In genomic region chr10:65720901-65721300, GRCh38 we compare ENCODE assay signal across 17 cellular contexts.
DNase-seq lines count a peak whose midpoint lies in the region; ATAC-seq and TF ChIP-seq lines count a peak whose summit lies in the region.
"Had no signal": no experiment of that assay in that cellular context is flagged by ENCODE, and none has a peak within 500 bp of the region (broad histone marks: within the 10 kb centered on the region; RNA-seq: fewer than 3 reads in every experiment).

No MANE protein-coding gene starts in this region.

- H3K79me1 ChIP-seq in H9 (ENCODE audit: insufficient read depth, low read depth, low read length, poor library complexity, severe bottlenecking), result no peaks in the 10 kb centered on the region

- no peaks in the 10 kb centered on the region for H4K20me1 ChIP-seq in Karpas-422 (ENCODE audit: insufficient read depth, low read depth, low read length)
- no peaks in the 10 kb centered on the region for H4K20me1 ChIP-seq in H9 (ENCODE audit: control insufficient read depth, insufficient read depth, insufficient read length)
- H4K20me1 ChIP-seq: BLaER1 had no signal

- TF ChIP-seq CTCF in H9 (conservative IDR thresholded peaks at IDR 0.05) (no peak), lower lobe of right lung (IDR thresholded peaks at IDR 0.05) (no peak)

- no peak overlapping the region for H3T11ph ChIP-seq in H9 (ENCODE audit: low read length)

- ATAC-seq in lower lobe of right lung, result no peak
- ATAC-seq: A549, HepG2 had no signal

- H2BK120ac ChIP-seq in H9 (ENCODE audit: low read depth, low read length, poor library complexity, severe bottlenecking), result no peak overlapping the region

- H3K4me1 ChIP-seq in Karpas-422 (ENCODE audit: low read length), result peaks cover 39% of the 10 kb centered on the region
- H3K4me1 ChIP-seq in H9 (ENCODE audit: insufficient read depth, low read length), result no peaks in the 10 kb centered on the region; the same call in 1 of the 2 replicates
- H3K4me1 ChIP-seq in lower lobe of right lung, result no peaks in the 10 kb centered on the region
- H3K4me1 ChIP-seq: A549, BLaER1, HAP-1 had no signal

- H3K4me2 ChIP-seq in Karpas-422 (ENCODE audit: low read depth, low read length, poor library complexity, severe bottlenecking) (peak overlapping the region; percentile 54), H9 (ENCODE audit: insufficient read depth, insufficient read length, low read length) (no peak overlapping the region)
- H3K4me2 ChIP-seq: A549, BLaER1 had no signal

- intact Hi-C loops in lower lobe of right lung (cut with DNase I), result no loop called here

- no peaks in the 10 kb centered on the region; a peak in 1 of 7 replicates for H3K36me3 Mint-ChIP-seq in H9 (ENCODE audit: insufficient read depth in 1 of 3, low read depth in 3 of 3)
- H3K36me3 Mint-ChIP-seq: CD14-positive monocyte; CD4-positive, alpha-beta memory T cell; IgD-negative memory B cell had no signal

- H3K27me3 Mint-ChIP-seq in H9 (ENCODE audit: low read depth), result no peaks in the 10 kb centered on the region
- H3K27me3 Mint-ChIP-seq: CD4-positive, alpha-beta memory T cell; IgD-negative memory B cell had no signal

- H3K79me2 ChIP-seq in Karpas-422 (ENCODE audit: low read length) (no peaks in the 10 kb centered on the region), H9 (ENCODE audit: insufficient read depth, low read length) (no peaks in the 10 kb centered on the region)

- no peak overlapping the region for H2BK15ac ChIP-seq in H9 (ENCODE audit: low read depth, low read length)

- H3K23ac ChIP-seq in H9 (ENCODE audit: insufficient read length, low read depth, low read length), result no peak overlapping the region

- H2AK5ac ChIP-seq in H9 (ENCODE audit: insufficient read length, low read length), result no peak overlapping the region

- H3K9ac ChIP-seq in Karpas-422 (ENCODE audit: low read length) (peak overlapping the region; percentile 48), H9 (ENCODE audit: extremely low read depth, insufficient read length, low read length) (no peak overlapping the region)
- H3K9ac ChIP-seq: BLaER1 had no signal

- peak overlapping the region; percentile 27 for H3K4me3 ChIP-seq in Karpas-422 (ENCODE audit: low read length)
- H3K4me3 ChIP-seq in lower lobe of right lung, result no peak overlapping the region
- H3K4me3 ChIP-seq: A549, BLaER1, HAP-1 had no signal

- DNase-seq in NCI-H82 (lab: John Stamatoyannopoulos, UW), result peak; percentile 62
- DNase-seq in NCI-H82 treated with DMSO at 0.1 percent for 48 hours (lab: John Stamatoyannopoulos, UW; ENCODE audit: unreplicated experiment), result no peak
- peak; percentile 58 for DNase-seq in Karpas-422
- DNase-seq in fibroblast of peridontal ligament (ENCODE audit: extremely low read depth), result peak; percentile 26
- no peak for DNase-seq in occipital lobe (lab: John Stamatoyannopoulos, UW)
- no peak for DNase-seq in H9
- no peak for DNase-seq in lower lobe of right lung
- DNase-seq: CD4-positive, alpha-beta memory T cell; DMS79 treated with DMSO at 0.1 percent for 48 hours; GF-D8 had no signal

- H3K9me2 ChIP-seq in Karpas-422 (replicated peaks; ENCODE audit: insufficient read depth, low read length), result no peaks in the 10 kb centered on the region

- H2AFZ ChIP-seq in Karpas-422 (ENCODE audit: low read length) (peak overlapping the region; percentile 45), H9 (ENCODE audit: low read length) (no peak overlapping the region)

- H2BK12ac ChIP-seq in H9 (ENCODE audit: insufficient read length, low read depth, low read length), result no peak overlapping the region

- H4K91ac ChIP-seq in H9 (ENCODE audit: insufficient read length, low read depth, low read length), result no peak overlapping the region

- H3K18ac ChIP-seq in H9 (ENCODE audit: insufficient read length, low read depth, low read length), result no peak overlapping the region

- H4K8ac ChIP-seq in H9 (replicated peaks; ENCODE audit: insufficient read length, low read depth, low read length), result no peak overlapping the region

- H3K4ac ChIP-seq in H9 (ENCODE audit: low read depth, low read length), result no peak overlapping the region

- H3K27ac Mint-ChIP-seq in H9, result no peak overlapping the region
- H3K27ac Mint-ChIP-seq: CD14-positive monocyte; CD4-positive, alpha-beta memory T cell; IgD-negative memory B cell had no signal

- H3K36me3 ChIP-seq in Karpas-422 (ENCODE audit: insufficient read depth, low read length) (no peaks in the 10 kb centered on the region), lower lobe of right lung (no peaks in the 10 kb centered on the region)
- H3K36me3 ChIP-seq: BLaER1, HAP-1 had no signal

- H3K14ac ChIP-seq in H9 (ENCODE audit: insufficient read depth, low read length), result no peak overlapping the region

- H3K9me3 ChIP-seq in Karpas-422 (ENCODE audit: low read length) (no peaks in the 10 kb centered on the region), H9 (ENCODE audit: control insufficient read depth, low read depth, low read length) (no peaks in the 10 kb centered on the region), lower lobe of right lung (no peaks in the 10 kb centered on the region)
- H3K9me3 ChIP-seq: A549, BLaER1, HAP-1 had no signal

- H3K23me2 ChIP-seq in H9 (ENCODE audit: insufficient read length, low read depth, low read length, poor library complexity, severe bottlenecking), result no peaks in the 10 kb centered on the region

- no peak overlapping the region for H3K56ac ChIP-seq in H9 (ENCODE audit: insufficient read length, low read depth, low read length)

- 0 out of 2 replicates have a peak overlapping the region, but pooled peaks have one; percentile 1 for H3K27ac ChIP-seq in Karpas-422 (ENCODE audit: low read length)
- H3K27ac ChIP-seq in H9 (ENCODE audit: insufficient read length, low read depth, low read length), result no peak overlapping the region
- H3K27ac ChIP-seq in lower lobe of right lung, result no peak overlapping the region
- H3K27ac ChIP-seq: 22Rv1, A549, BLaER1 had no signal

- H3K9me3 Mint-ChIP-seq in H9, result no peaks in the 10 kb centered on the region

- H2BK20ac ChIP-seq in H9 (ENCODE audit: low read depth, low read length, poor library complexity, severe bottlenecking), result no peak overlapping the region

- H3K27me3 ChIP-seq in Karpas-422 (ENCODE audit: low read length), result no peaks in the 10 kb centered on the region
- no peaks in the 10 kb centered on the region for H3K27me3 ChIP-seq in H9 (ENCODE audit: insufficient read depth, low read length)
- H3K27me3 ChIP-seq in lower lobe of right lung (ENCODE audit: low read depth), result no peaks in the 10 kb centered on the region
- H3K27me3 ChIP-seq: BLaER1 had no signal

- no peak overlapping the region for H3K4me3 Mint-ChIP-seq in H9
- H3K4me3 Mint-ChIP-seq: CD14-positive monocyte; CD4-positive, alpha-beta memory T cell; IgD-negative memory B cell had no signal

- no CpG with 5 or more reads among the region's 4 CpGs for WGBS in H9 (ENCODE audit: extremely low coverage, insufficient read length, low lambda C conversion rate)

- peaks cover 2 to 10% of the 10 kb centered on the region in 2 experiments; a peak in 3 of 4 replicates for H3K4me1 Mint-ChIP-seq in H9
- H3K4me1 Mint-ChIP-seq: CD14-positive monocyte; CD4-positive, alpha-beta memory T cell; IgD-negative memory B cell had no signal

- H4K5ac ChIP-seq in H9 (ENCODE audit: insufficient read length, low read depth, low read length), result no peak overlapping the region

- H2BK5ac ChIP-seq in H9 (ENCODE audit: insufficient read length, low read length), result no peak overlapping the region

Comparison
In these comparisons a context has a peak if more than half of its experiments do, and no peak if none do; other contexts are left out.
1. DNase-seq: peak in NCI-H82 (single experiment), Karpas-422 (single experiment) and fibroblast of peridontal ligament (single experiment); none in NCI-H82 treated with DMSO at 0.1 percent for 48 hours (single experiment), occipital lobe (single experiment), H9 (single experiment) and lower lobe of right lung (single experiment).